8 cellular contexts compared by ENCODE assay signal in genomic region chr16:11851301-11852091, GRCh38. TPM values are rescaled to one million over a fixed set of nuclear protein-coding genes. Genes with fewer than 3 reads are reported as not detected.
DNase-seq lines count a peak whose midpoint lies in the region; ATAC-seq and TF ChIP-seq lines count a peak whose summit lies in the region.

Gene RSL1D1, minus strand, starts transcription at chr16:11851542. Its CDS starts 30 bp downstream, at chr16:11851512.

- in situ Hi-C loops in GM13976 (cut with MboI; ENCODE audit: low sequenced_read_pairs, unreplicated experiment) = no loop called here

- H3K4me3 Mint-ChIP-seq in type B pancreatic cell = peak within 1 kb of the TSS; percentile 98

- H3K36me3 ChIP-seq in adipocyte (ENCODE audit: control insufficient read depth, insufficient read depth, low read length, severe bottlenecking) = peaks cover 32% of the 10 kb centered on the region

- no peaks in the 10 kb centered on the region for H3K9me3 Mint-ChIP-seq in type B pancreatic cell

- intact Hi-C loops in cardiac septum (cut with DNase I) (loop anchor here (1.0 kb wide), 2 partner anchors 65 to 108 kb away; no protein-coding TSS in a partner anchor), posterior cingulate gyrus (cut with DNase I) (loop anchor here (1.0 to 2.0 kb wide), 2 partner anchors 65 to 109 kb away; partner anchors contain the start of gene TXNDC11)

- H3K27me3 ChIP-seq in adipocyte (replicated peaks; ENCODE audit: control insufficient read depth, insufficient read depth, low read length) = no peaks in the 10 kb centered on the region

- peak within 1 kb of the TSS; percentile 95 for H3K4me3 ChIP-seq in adipocyte (ENCODE audit: low read length)

- H3K27me3 Mint-ChIP-seq in type B pancreatic cell = no peaks in the 10 kb centered on the region

- H3K9me3 ChIP-seq in adipocyte (ENCODE audit: control insufficient read depth, low read length) = no peaks in the 10 kb centered on the region

- peak within 1 kb of the TSS; percentile 97 for H3K9ac ChIP-seq in adipocyte (ENCODE audit: low read length)

- H3K36me3 Mint-ChIP-seq in type B pancreatic cell = peaks cover 10% of the 10 kb centered on the region

- peaks cover 36% of the 10 kb centered on the region for H3K4me1 ChIP-seq in adipocyte (ENCODE audit: control insufficient read depth, insufficient read depth, low read length)

- H3K4me1 Mint-ChIP-seq in type B pancreatic cell (ENCODE audit: unreplicated experiment) = peaks cover 7% of the 10 kb centered on the region

- peak; percentile 83 for ATAC-seq in HG02852 (IDR thresholded peaks at IDR 0.05; ENCODE audit: unreplicated experiment)

- TF ChIP-seq CTCF in GM13976 (IDR thresholded peaks at IDR 0.05; ENCODE audit: borderline replicate concordance, control extremely low read depth, extremely low read depth, insufficient read depth, missing control alignments) (no peak), type B pancreatic cell (conservative IDR thresholded peaks at IDR 0.05) (no peak)

- H3K27ac Mint-ChIP-seq in type B pancreatic cell = peak within 1 kb of the TSS; percentile 96

- DNase-seq in GM13976 (ENCODE audit: low spot score) (peak; percentile 99), NCI-H1436 treated with DMSO at 0.1 percent for 48 hours (lab: John Stamatoyannopoulos, UW) (peak; percentile 51), T follicular helper cell (ENCODE audit: low read depth) (peak; percentile 88), adipocyte (ENCODE audit: low read depth) (peak; percentile 97), cardiac septum (ENCODE audit: low spot score) (peak; percentile 97), posterior cingulate gyrus (peak; percentile 79 to 98 (median 86)), type B pancreatic cell (ENCODE audit: extremely low spot score, unreplicated experiment) (peak; percentile 96)

RNA-seq across cellular contexts. Expression of gene RSL1D1, which starts in this region (rescaled TPM):
- 77.9 TPM for total RNA-seq in cardiac septum
- total RNA-seq in type B pancreatic cell (ENCODE audit: low replicate concordance) = 150 and 184 TPM in 2 replicates

Comparison
In these comparisons a context has a peak if more than half of its experiments do, and no peak if none do; other contexts are left out.
1. Peak in every context shown above with its lines: DNase-seq, ATAC-seq and H3K4me3 ChIP-seq.